Comparison of ENCODE assay signal across 25 cellular contexts in the genomic region with DNA sequence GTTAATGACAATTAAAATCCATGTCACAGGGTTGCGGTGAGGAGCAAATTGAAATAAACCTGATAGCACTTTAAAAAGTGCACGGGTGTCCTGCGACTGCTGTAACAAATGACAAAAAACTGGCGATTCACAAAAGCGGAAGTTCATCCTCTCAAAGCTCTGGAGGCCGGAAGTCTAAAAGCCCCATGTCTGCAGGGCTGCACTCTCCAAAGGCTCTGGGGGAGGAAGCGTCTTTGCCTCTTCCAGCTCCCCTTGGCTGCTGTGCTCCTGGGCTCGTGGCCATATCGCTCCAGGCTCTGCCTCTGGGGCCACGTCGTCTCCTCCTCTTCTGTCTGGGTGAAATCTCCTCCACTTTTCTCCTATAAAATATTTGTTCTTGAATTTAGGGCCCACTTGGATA.
"Had no signal": no experiment of that assay in that cellular context is flagged by ENCODE, and none has a peak within 500 bp of the region (broad histone marks: within the 10 kb centered on the region; RNA-seq: fewer than 3 reads in every experiment).

No MANE protein-coding gene starts in this region.

- H3K27me3 Mint-ChIP-seq: naive B cell had no signal

- H3K4me1 ChIP-seq: colonic mucosa, foreskin keratinocyte, right atrium auricular region, sigmoid colon, stomach, transverse colon had no signal

- H3K4me3 ChIP-seq: colonic mucosa, hepatocyte, lung, right atrium auricular region, sigmoid colon, skin epidermis, stomach, thoracic aorta, transverse colon had no signal

- H2AFZ ChIP-seq: hepatocyte had no signal

- H3K27ac ChIP-seq: colonic mucosa, foreskin keratinocyte, hepatocyte, neutrophil, right atrium auricular region, sigmoid colon, skin epidermis, stomach, thoracic aorta, transverse colon had no signal

- H3K27me3 ChIP-seq: colonic mucosa, foreskin keratinocyte, hepatocyte, neutrophil, right atrium auricular region, sigmoid colon, stomach, transverse colon had no signal

- H3K9me3 ChIP-seq: colonic mucosa, neutrophil, right atrium auricular region, sigmoid colon, stomach, thoracic aorta, transverse colon had no signal

- H3K4me2 ChIP-seq: hepatocyte had no signal

- H3K79me2 ChIP-seq: hepatocyte had no signal

- H3K4me1 Mint-ChIP-seq: endodermal cell, naive B cell had no signal

- H3K36me3 Mint-ChIP-seq: naive B cell had no signal

- H3K9me3 Mint-ChIP-seq: endodermal cell, nephron progenitor cell had no signal

- H3K4me3 Mint-ChIP-seq: endodermal cell, naive B cell, nephron progenitor cell had no signal

- H3K27ac Mint-ChIP-seq: endodermal cell, naive B cell, nephron progenitor cell had no signal

- H3K36me3 ChIP-seq: colonic mucosa, neutrophil, right atrium auricular region, sigmoid colon, stomach, thoracic aorta, transverse colon had no signal

- ATAC-seq: foreskin keratinocyte, left cardiac atrium, left ventricle myocardium superior had no signal

- DNase-seq: colonic mucosa; dermis blood vessel endothelial cell; effector CD4-positive, alpha-beta T cell; endodermal cell; erythroblast; foreskin keratinocyte; kidney; left cardiac atrium; left ventricle myocardium superior; mesenchymal stem cell; naive B cell; sigmoid colon; stimulated activated CD4-positive, alpha-beta T cell treated with anti-CD3 and anti-CD28 coated beads, Interleukin-2, amount 100 ng/mL, for 24 hours; stimulated activated CD4-positive, alpha-beta T cell treated with anti-CD3 and anti-CD28 coated beads, Interleukin-4, amount 100 ng/mL, for 4 hours; stimulated activated naive CD4-positive, alpha-beta T cell; stomach; substantia nigra; transverse colon had no signal
